8 cellular contexts compared by ENCODE assay signal in the genomic region with DNA sequence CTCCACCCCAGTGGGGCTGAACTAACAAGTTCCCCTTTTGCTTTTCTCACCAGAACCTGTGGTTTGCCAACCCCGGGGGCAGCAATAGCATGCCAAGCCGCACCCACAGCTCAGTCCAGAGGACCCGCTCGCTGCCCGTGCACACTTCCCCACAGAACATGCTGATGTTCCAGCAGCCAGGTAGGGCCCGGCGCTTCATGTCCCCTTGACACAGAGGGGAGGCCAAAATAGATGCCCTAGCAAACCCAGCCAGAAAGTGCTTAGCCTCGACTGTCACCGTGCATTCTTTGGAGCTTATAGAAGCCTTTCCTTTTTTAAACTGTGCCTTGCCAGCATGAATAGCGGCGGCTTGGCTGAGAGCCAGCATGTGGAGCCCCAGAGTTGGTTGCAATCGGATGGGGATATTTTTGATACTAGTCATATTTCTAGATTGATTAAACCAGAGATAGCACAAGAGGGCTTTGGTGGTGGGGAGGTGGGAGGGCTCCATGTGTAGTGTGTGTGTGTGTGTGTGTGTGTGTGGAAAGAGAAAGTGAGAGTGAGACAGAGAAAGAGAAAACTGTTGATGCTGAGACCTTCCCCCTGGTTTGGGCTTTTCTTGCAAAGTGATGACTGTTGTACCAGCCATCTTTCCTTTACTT.
A peak's percentile ranks its signal among the peaks of the same experiment; 100 is the strongest.
DNase-seq lines count a peak whose midpoint lies in the region; ATAC-seq and TF ChIP-seq lines count a peak whose summit lies in the region.

No MANE protein-coding gene starts in this region.

- peaks cover 24% of the 10 kb centered on the region for H3K4me1 ChIP-seq in CD8-positive, alpha-beta T cell (ENCODE audit: insufficient read depth, low read length)
- H3K4me1 ChIP-seq in osteoblast (ENCODE audit: insufficient read depth, low read length) = peaks cover 50% of the 10 kb centered on the region
- peaks cover 3% of the 10 kb centered on the region; the same call in 1 of the 2 replicates for H3K4me1 ChIP-seq in Caco-2

- H3K27me3 Mint-ChIP-seq in CD8-positive, alpha-beta T cell (ENCODE audit: low read depth) = peaks cover 25% of the 10 kb centered on the region
- H3K27me3 Mint-ChIP-seq in chondrocyte (ENCODE audit: low read depth) (no peaks in the 10 kb centered on the region), Caco-2 (ENCODE audit: insufficient read depth, unreplicated experiment) (no peaks in the 10 kb centered on the region)

- no peak overlapping the region for H3K27ac Mint-ChIP-seq in CD8-positive, alpha-beta T cell
- peak overlapping the region; percentile 81 for H3K27ac Mint-ChIP-seq in chondrocyte (ENCODE audit: unreplicated experiment)
- H3K27ac Mint-ChIP-seq in Caco-2 (ENCODE audit: unreplicated experiment) = no peak overlapping the region

- H3K79me2 ChIP-seq in osteoblast (ENCODE audit: insufficient read depth, low read length) = no peaks in the 10 kb centered on the region

- peak overlapping the region; percentile 50 for H3K4me3 Mint-ChIP-seq in CD8-positive, alpha-beta T cell
- H3K4me3 Mint-ChIP-seq in chondrocyte (ENCODE audit: unreplicated experiment) (no peak overlapping the region), Caco-2 (ENCODE audit: unreplicated experiment) (no peak overlapping the region)

- POLR2A ChIA-PET in CD8-positive, alpha-beta T cell (lab: Charles Lee) = interaction anchor here (0.7 kb wide), 1 partner anchor 240 kb away, joined by 4 read pairs; no protein-coding TSS in a partner anchor
- POLR2A ChIA-PET in Caco-2 (lab: Charles Lee) = no interaction called here

- no peaks in the 10 kb centered on the region for H3K9me3 ChIP-seq in CD8-positive, alpha-beta T cell (ENCODE audit: low read length)
- no peaks in the 10 kb centered on the region for H3K9me3 ChIP-seq in osteoblast (ENCODE audit: low read depth, low read length)
- H3K9me3 ChIP-seq in Caco-2 = no peaks in the 10 kb centered on the region

- no TSS peak for BruUV-seq in Caco-2 (replicated peaks; lab: Mats Ljungman, UMichigan)

- CTCF ChIA-PET in CD8-positive, alpha-beta T cell (lab: Charles Lee) = interaction anchor here (0.6 to 6.8 kb wide), 5 partner anchors 17 to 211 kb away, joined by 3 to 169 read pairs (median 5); partner anchors contain the start of gene SAMD4A
- CTCF ChIA-PET in Caco-2 (lab: Charles Lee) = no interaction called here

- no peak overlapping the region for H3K27ac ChIP-seq in CD8-positive, alpha-beta T cell (ENCODE audit: low read depth, low read length)
- H3K27ac ChIP-seq in osteoblast (ENCODE audit: low read depth, low read length) = peak overlapping the region; percentile 100

- ATAC-seq in CD8-positive, alpha-beta T cell = peak; percentile 21
- ATAC-seq in HG02973 (IDR thresholded peaks at IDR 0.05; ENCODE audit: unreplicated experiment) = no peak

- no peak overlapping the region for H3K4me3 ChIP-seq in CD8-positive, alpha-beta T cell (ENCODE audit: low read depth, low read length)
- H3K4me3 ChIP-seq in osteoblast (ENCODE audit: insufficient read depth, low read length) (peak overlapping the region; percentile 49), Caco-2 (ENCODE audit: low read depth, low read length) (no peak overlapping the region)

- no peak overlapping the region for H2AFZ ChIP-seq in osteoblast (ENCODE audit: low read length)

- H3K4me1 Mint-ChIP-seq in CD8-positive, alpha-beta T cell (ENCODE audit: low read depth) = peaks cover 24% of the 10 kb centered on the region
- H3K4me1 Mint-ChIP-seq in chondrocyte (ENCODE audit: low read depth) (peaks cover 45% of the 10 kb centered on the region), Caco-2 (ENCODE audit: low read depth, unreplicated experiment) (peaks cover 12% of the 10 kb centered on the region)

- H3K36me3 Mint-ChIP-seq in CD8-positive, alpha-beta T cell = no peaks in the 10 kb centered on the region
- H3K36me3 Mint-ChIP-seq in chondrocyte (ENCODE audit: low read depth) = peaks cover 16% of the 10 kb centered on the region
- H3K36me3 Mint-ChIP-seq in Caco-2 (ENCODE audit: insufficient read depth, unreplicated experiment) = peaks cover 92% of the 10 kb centered on the region

- H3K9me3 Mint-ChIP-seq in CD8-positive, alpha-beta T cell = no peaks in the 10 kb centered on the region
- H3K9me3 Mint-ChIP-seq in chondrocyte (ENCODE audit: low read depth) (no peaks in the 10 kb centered on the region), Caco-2 (ENCODE audit: unreplicated experiment) (no peaks in the 10 kb centered on the region)

- H3K4me2 ChIP-seq in osteoblast (ENCODE audit: insufficient read depth, low read length) = peak overlapping the region; percentile 73

- H3K27me3 ChIP-seq in CD8-positive, alpha-beta T cell (ENCODE audit: insufficient read depth, low read length) = no peaks in the 10 kb centered on the region
- H3K27me3 ChIP-seq in osteoblast (ENCODE audit: insufficient read depth, low read length) (no peaks in the 10 kb centered on the region), Caco-2 (replicated peaks; ENCODE audit: control insufficient read depth, insufficient read depth, low read length) (no peaks in the 10 kb centered on the region)

- no peak for TF ChIP-seq CTCF in CD8-positive, alpha-beta T cell (IDR thresholded peaks at IDR 0.05)
- TF ChIP-seq CTCF in chondrocyte (IDR thresholded peaks at IDR 0.05) (no peak), osteoblast (IDR thresholded peaks at IDR 0.05; ENCODE audit: extremely low read depth, low read depth, low read length) (no peak), Caco-2 (IDR thresholded peaks at IDR 0.05; ENCODE audit: insufficient read depth in 1 of 2, low read depth in 1 of 2, low read length in 1 of 2, severe bottlenecking in 1 of 2, unreplicated experiment in 1 of 2) (no peak)

- DNase-seq in CD8-positive, alpha-beta T cell = peak in 4 of 7 experiments; percentile 44 to 55 (median 48)
- DNase-seq in HS-5 (ENCODE audit: low read depth) (peak; percentile 19), chondrocyte (ENCODE audit: low spot score) (no peak), osteoblast (ENCODE audit: insufficient read length, low spot score, missing footprints) (peak; percentile 94), retina (no peak), Caco-2 (no peak)
- DNase-seq in activated CD4-positive, CD25-positive, alpha-beta regulatory T cell treated with anti-CD3 and anti-CD28 coated beads, Interleukin-2, amount 50 U/mL, for 16 hours (ENCODE audit: low read depth, low spot score) = peak; percentile 16

- H3K36me3 ChIP-seq in CD8-positive, alpha-beta T cell (ENCODE audit: insufficient read depth, low read length) = no peaks in the 10 kb centered on the region
- peaks cover 34% of the 10 kb centered on the region for H3K36me3 ChIP-seq in osteoblast (ENCODE audit: insufficient read depth, low read length)
- peaks cover 2% of the 10 kb centered on the region for H3K36me3 ChIP-seq in Caco-2 (ENCODE audit: control insufficient read depth, insufficient read depth, low read length)

- intact Hi-C loops in CD8-positive, alpha-beta T cell (cut with DNase I, micrococcal nuclease) = loop anchor here in 1 of 2 experiments (5.0 to 10.0 kb wide), 2 partner anchors 412 to 1479 kb away; no protein-coding TSS in a partner anchor
- intact Hi-C loops in Caco-2 (cut with micrococcal nuclease; ENCODE audit: unreplicated experiment) = no loop called here

- no peaks in the 10 kb centered on the region for H4K20me1 ChIP-seq in osteoblast (ENCODE audit: insufficient read depth, low read length)

Comparison
In these comparisons a context has a peak if more than half of its experiments do, and no peak if none do; other contexts are left out.
1. DNase-seq: peak in CD8-positive, alpha-beta T cell (4 of 7), HS-5 (single experiment), activated CD4-positive, CD25-positive, alpha-beta regulatory T cell treated with anti-CD3 and anti-CD28 coated beads, Interleukin-2, amount 50 U/mL, for 16 hours (single experiment) and osteoblast (single experiment); none in chondrocyte (single experiment), retina (single experiment) and Caco-2 (0 of 2).